ENCODE assay signal across 31 cellular contexts in genomic region chr12:18684430-18684829, GRCh38. TPM values are rescaled to one million over a fixed set of nuclear protein-coding genes. Genes with fewer than 3 reads are reported as not detected.
"Had no signal": no experiment of that assay in that cellular context is flagged by ENCODE, and none has a peak within 500 bp of the region (broad histone marks: within the 10 kb centered on the region; RNA-seq: fewer than 3 reads in every experiment).

No MANE protein-coding gene starts in this region.

- H3K4me3 ChIP-seq: body of pancreas, colonic mucosa, gastroesophageal sphincter, pancreas, psoas muscle, right atrium auricular region, testis, uterus had no signal

- H3K36me3 ChIP-seq: colonic mucosa, gastroesophageal sphincter, neutrophil, pancreas, right atrium auricular region, uterus had no signal

- H3K27ac ChIP-seq: body of pancreas, colonic mucosa, epithelial cell of prostate, gastroesophageal sphincter, neutrophil, pancreas, psoas muscle, right atrium auricular region, testis, uterus had no signal

- H3K9me3 ChIP-seq: body of pancreas, colonic mucosa, gastroesophageal sphincter, neutrophil, pancreas, psoas muscle, right atrium auricular region, testis, uterus had no signal

- ATAC-seq: body of pancreas; gastroesophageal sphincter; left colon; pancreas; psoas muscle; stimulated activated naive B cell treated with anti-CD40 and anti-IgM and Interleukin-4, amounts not matched to agents 10 μg/mL and 1 μg/mL and 100 μg/mL, for 72 hours; T-helper 17 cell had no signal

- DNase-seq: activated B cell treated with CpG ODN at 0.5 μM for 24 hours; activated CD4-positive, alpha-beta T cell treated with anti-CD3 and anti-CD28 coated beads for 4 hours; activated CD4-positive, alpha-beta T cell treated with anti-CD3 and anti-CD28 coated beads, Interleukin-2, amount 50 U/mL, for 48 hours; activated CD8-positive, alpha-beta memory T cell treated with anti-CD3 and anti-CD28 coated beads, Interleukin-2, amount 50 U/mL, for 48 hours; activated naive CD4-positive, alpha-beta T cell treated with anti-CD3 and anti-CD28 coated beads for 36 hours; activated T-cell treated with anti-CD3 and anti-CD28 coated beads, Interleukin-2, amount 50 U/mL, for 48 hours; body of pancreas; caudate nucleus; colonic mucosa; endodermal cell; head of caudate nucleus; hypothalamus; left colon; mesenchymal stem cell; pancreas; psoas muscle; stimulated activated CD8-positive, alpha-beta memory T cell treated with anti-CD3 and anti-CD28 coated beads, Interleukin-4, amount 100 ng/mL, for 48 hours; stimulated activated naive B cell treated with anti-CD40 and anti-IgM and Interleukin-4, amounts not matched to agents 10 μg/mL and 1 μg/mL and 100 μg/mL, for 72 hours; T-helper 17 cell; testis; trophoblast cell; uterus had no signal

- H3K27me3 ChIP-seq: body of pancreas, colonic mucosa, gastroesophageal sphincter, neutrophil, pancreas, right atrium auricular region, testis, uterus had no signal

- H3K4me1 ChIP-seq: body of pancreas, colonic mucosa, gastroesophageal sphincter, pancreas, psoas muscle, right atrium auricular region, testis, uterus had no signal

RNA-seq across cellular contexts. Expression of gene PLCZ1, which starts 53.4 kb away (rescaled TPM):
- total RNA-seq: activated B cell treated with CpG ODN at 0.5 μM for 24 hours; activated CD8-positive, alpha-beta memory T cell treated with anti-CD3 and anti-CD28 coated beads for 36 hours; activated naive CD4-positive, alpha-beta T cell treated with anti-CD3 and anti-CD28 coated beads for 36 hours; body of pancreas; colonic mucosa; endodermal cell; fibroblast of lung; left colon; lower leg skin; mononuclear cell; myocyte; pancreas; psoas muscle; right atrium auricular region; T-helper 17 cell; uterus had no signal
- polyA plus RNA-seq: fibroblast of lung, pancreas, psoas muscle had no signal

RNA-seq across cellular contexts. Expression of gene CAPZA3, which starts 53.5 kb away (rescaled TPM):
- total RNA-seq: activated B cell treated with CpG ODN at 0.5 μM for 24 hours; activated CD8-positive, alpha-beta memory T cell treated with anti-CD3 and anti-CD28 coated beads for 36 hours; activated naive CD4-positive, alpha-beta T cell treated with anti-CD3 and anti-CD28 coated beads for 36 hours; body of pancreas; colonic mucosa; endodermal cell; fibroblast of lung; gastroesophageal sphincter; left colon; mononuclear cell; myocyte; pancreas; psoas muscle; right atrium auricular region; T-helper 17 cell had no signal
- polyA plus RNA-seq: fibroblast of lung, psoas muscle had no signal
